Comparison of ENCODE assay signal across 9 cellular contexts in the genomic region with DNA sequence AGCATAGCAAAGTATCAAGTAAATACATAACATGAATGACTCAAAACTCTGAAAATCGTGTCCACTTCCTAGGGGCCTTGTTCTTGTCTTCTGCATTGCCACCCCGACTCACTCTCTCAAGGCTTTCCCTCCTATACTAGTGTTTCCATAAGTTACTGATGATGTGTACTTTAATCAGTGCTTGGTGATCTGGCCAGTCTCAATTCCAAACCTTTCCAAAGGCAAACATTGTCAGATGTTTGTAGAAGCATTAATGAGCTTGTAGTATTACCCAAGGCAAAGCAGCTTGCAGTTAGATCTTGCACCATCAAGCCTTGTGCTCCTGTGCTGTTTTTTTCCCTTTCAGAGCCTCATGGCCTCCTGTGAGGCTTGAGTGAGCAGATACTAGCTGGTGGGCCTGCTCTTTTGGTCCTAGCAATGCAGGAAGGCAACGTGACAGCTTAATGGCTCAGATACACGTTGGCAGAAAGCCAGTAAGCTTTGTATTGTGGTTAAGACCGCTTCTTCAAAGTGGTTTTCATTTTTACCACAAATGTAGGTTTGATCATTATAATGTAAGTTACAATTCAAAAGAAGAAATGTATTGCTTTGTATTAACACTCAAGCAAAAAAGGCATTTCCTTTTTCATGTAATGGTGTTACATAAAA. TPM values are rescaled to one million over a fixed set of nuclear protein-coding genes. Genes with fewer than 3 reads are reported as not detected.
DNase-seq lines count a peak whose midpoint lies in the region; ATAC-seq and TF ChIP-seq lines count a peak whose summit lies in the region.
"Had no signal": no experiment of that assay in that cellular context is flagged by ENCODE, and none has a peak within 500 bp of the region (broad histone marks: within the 10 kb centered on the region; RNA-seq: fewer than 3 reads in every experiment).

No MANE protein-coding gene starts in this region.

- H3K9me3 ChIP-seq in DOHH2 (ENCODE audit: control insufficient read depth, insufficient read depth, low read length) (no peaks in the 10 kb centered on the region), OCI-LY3 (ENCODE audit: insufficient read depth, low read length) (no peaks in the 10 kb centered on the region)
- H3K9me3 ChIP-seq: upper lobe of left lung had no signal

- TF ChIP-seq CTCF in DOHH2 (IDR thresholded peaks at IDR 0.05; ENCODE audit: low read depth, low read length, poor library complexity, severe bottlenecking) (no peak), OCI-LY3 (IDR thresholded peaks at IDR 0.05; ENCODE audit: low read depth, low read length) (no peak)

- H3K9me2 ChIP-seq in DOHH2 (replicated peaks; ENCODE audit: control insufficient read depth, low read length): no peaks in the 10 kb centered on the region

- DNase-seq in activated T-helper 2 cell treated with anti-CD3 and anti-CD28 coated beads, Interferon-gamma antibody, Interleukin-2, Interleukin-4, amounts not matched to agents 10 μg/mL and 5 μg/mL and 100 μg/mL, durations not matched to agents 14 hours and 24 hours and 36 hours (ENCODE audit: low spot score): peak; percentile 58
- DNase-seq in stimulated activated naive CD8-positive, alpha-beta T cell treated with anti-CD3 and anti-CD28 coated beads, Interleukin-15, amount 100 ng/mL, for 72 hours: peak; percentile 56 to 62
- no peak for DNase-seq in HPDE6-E6E7 (ENCODE audit: extremely low spot score)

- H3K36me3 ChIP-seq in DOHH2 (ENCODE audit: control insufficient read depth, low read length) (peaks cover 8% of the 10 kb centered on the region; the same call in 1 of the 2 replicates), OCI-LY3 (replicated peaks; ENCODE audit: low read depth, low read length) (peaks cover 37% of the 10 kb centered on the region)
- H3K36me3 ChIP-seq: upper lobe of left lung had no signal

- ATAC-seq in GM19468 (IDR thresholded peaks at IDR 0.05; ENCODE audit: extremely low read depth, unreplicated experiment) (peak; percentile 72), HG03558 (IDR thresholded peaks at IDR 0.05; ENCODE audit: extremely low read depth, unreplicated experiment) (peak; percentile 60)
- peak; percentile 92 for ATAC-seq in stimulated activated naive CD8-positive, alpha-beta T cell treated with anti-CD3 and anti-CD28 coated beads, Interleukin-15, amount 100 ng/mL, for 72 hours

- H3K27me3 Mint-ChIP-seq in activated T-helper 2 cell treated with anti-CD3 and anti-CD28 coated beads, Interferon-gamma antibody, Interleukin-2, Interleukin-4, amounts not matched to agents 10 μg/mL and 5 μg/mL and 100 μg/mL, durations not matched to agents 14 hours and 24 hours and 36 hours (ENCODE audit: low read depth): no peaks in the 10 kb centered on the region
- H3K27me3 Mint-ChIP-seq in stimulated activated naive CD8-positive, alpha-beta T cell treated with anti-CD3 and anti-CD28 coated beads, Interleukin-15, amount 100 ng/mL, for 72 hours: no peaks in the 10 kb centered on the region

- H2AFZ ChIP-seq in OCI-LY3 (ENCODE audit: low read depth, low read length): no peak overlapping the region

- H3K9ac ChIP-seq in OCI-LY3 (ENCODE audit: low read length): no peak overlapping the region

- H3K36me3 Mint-ChIP-seq in activated T-helper 2 cell treated with anti-CD3 and anti-CD28 coated beads, Interferon-gamma antibody, Interleukin-2, Interleukin-4, amounts not matched to agents 10 μg/mL and 5 μg/mL and 100 μg/mL, durations not matched to agents 14 hours and 24 hours and 36 hours (ENCODE audit: low read depth): peaks cover 68% of the 10 kb centered on the region

- peak overlapping the region; percentile 56 for H3K27ac Mint-ChIP-seq in activated T-helper 2 cell treated with anti-CD3 and anti-CD28 coated beads, Interferon-gamma antibody, Interleukin-2, Interleukin-4, amounts not matched to agents 10 μg/mL and 5 μg/mL and 100 μg/mL, durations not matched to agents 14 hours and 24 hours and 36 hours
- peak overlapping the region in 1 of 2 donors; percentile 12 for H3K27ac Mint-ChIP-seq in stimulated activated naive CD8-positive, alpha-beta T cell treated with anti-CD3 and anti-CD28 coated beads, Interleukin-15, amount 100 ng/mL, for 72 hours

- no peaks in the 10 kb centered on the region for H3K9me3 Mint-ChIP-seq in activated T-helper 2 cell treated with anti-CD3 and anti-CD28 coated beads, Interferon-gamma antibody, Interleukin-2, Interleukin-4, amounts not matched to agents 10 μg/mL and 5 μg/mL and 100 μg/mL, durations not matched to agents 14 hours and 24 hours and 36 hours
- H3K9me3 Mint-ChIP-seq in stimulated activated naive CD8-positive, alpha-beta T cell treated with anti-CD3 and anti-CD28 coated beads, Interleukin-15, amount 100 ng/mL, for 72 hours: no peaks in the 10 kb centered on the region

- peak overlapping the region; percentile 3 for H3K4me3 Mint-ChIP-seq in activated T-helper 2 cell treated with anti-CD3 and anti-CD28 coated beads, Interferon-gamma antibody, Interleukin-2, Interleukin-4, amounts not matched to agents 10 μg/mL and 5 μg/mL and 100 μg/mL, durations not matched to agents 14 hours and 24 hours and 36 hours (ENCODE audit: low read depth)
- peak overlapping the region; percentile 1 to 17 for H3K4me3 Mint-ChIP-seq in stimulated activated naive CD8-positive, alpha-beta T cell treated with anti-CD3 and anti-CD28 coated beads, Interleukin-15, amount 100 ng/mL, for 72 hours

- H3K4me3 ChIP-seq in DOHH2 (ENCODE audit: low read length): peak overlapping the region; percentile 50
- H3K4me3 ChIP-seq in OCI-LY3 (ENCODE audit: low read length): no peak overlapping the region
- H3K4me3 ChIP-seq: upper lobe of left lung had no signal

- intact Hi-C loops in activated T-helper 2 cell treated with anti-CD3 and anti-CD28 coated beads, Interferon-gamma antibody, Interleukin-2, Interleukin-4, amounts not matched to agents 10 μg/mL and 5 μg/mL and 100 μg/mL, durations not matched to agents 14 hours and 24 hours and 36 hours (cut with micrococcal nuclease): loop anchor here (1.0 to 5.0 kb wide), 5 partner anchors 10 to 295 kb away; no protein-coding TSS in a partner anchor

- peaks cover 9% of the 10 kb centered on the region for H3F3A ChIP-seq in DOHH2 (ENCODE audit: control insufficient read depth, insufficient read depth)

- peaks cover 72% of the 10 kb centered on the region for H3K4me1 Mint-ChIP-seq in activated T-helper 2 cell treated with anti-CD3 and anti-CD28 coated beads, Interferon-gamma antibody, Interleukin-2, Interleukin-4, amounts not matched to agents 10 μg/mL and 5 μg/mL and 100 μg/mL, durations not matched to agents 14 hours and 24 hours and 36 hours (ENCODE audit: low read depth)
- H3K4me1 Mint-ChIP-seq in stimulated activated naive CD8-positive, alpha-beta T cell treated with anti-CD3 and anti-CD28 coated beads, Interleukin-15, amount 100 ng/mL, for 72 hours: peaks cover 44% of the 10 kb centered on the region

- peak overlapping the region; percentile 73 for H3K4me2 ChIP-seq in DOHH2 (ENCODE audit: low read length)
- peak overlapping the region; percentile 12; the same call in 1 of the 2 replicates for H3K4me2 ChIP-seq in OCI-LY3 (ENCODE audit: low read length)

- H3K27ac ChIP-seq in DOHH2 (ENCODE audit: low read depth, low read length) (peak overlapping the region; percentile 51), OCI-LY3 (ENCODE audit: low read length) (no peak overlapping the region), layer of hippocampus (ENCODE audit: low read depth, low read length) (peak overlapping the region; percentile 10)
- H3K27ac ChIP-seq: upper lobe of left lung had no signal

- H3K4me1 ChIP-seq in DOHH2 (ENCODE audit: control insufficient read depth, low read length) (peaks cover 46% of the 10 kb centered on the region), OCI-LY3 (ENCODE audit: low read length) (peaks cover 39% of the 10 kb centered on the region)

- H3K27me3 ChIP-seq in DOHH2 (ENCODE audit: control insufficient read depth, low read length): no peaks in the 10 kb centered on the region
- H3K27me3 ChIP-seq in OCI-LY3 (ENCODE audit: low read depth, low read length): no peaks in the 10 kb centered on the region
- no peaks in the 10 kb centered on the region for H3K27me3 ChIP-seq in layer of hippocampus (ENCODE audit: control insufficient read depth, insufficient read depth, low read length)
- H3K27me3 ChIP-seq: upper lobe of left lung had no signal

- H4K20me1 ChIP-seq in DOHH2 (ENCODE audit: control insufficient read depth, insufficient read depth, low read depth, low read length) (peaks cover 47% of the 10 kb centered on the region), OCI-LY3 (ENCODE audit: insufficient read depth, low read length) (peaks cover 100% of the 10 kb centered on the region)

- peaks cover 95% of the 10 kb centered on the region for H3K79me2 ChIP-seq in DOHH2 (ENCODE audit: control insufficient read depth, low read length)
- peaks cover 97% of the 10 kb centered on the region for H3K79me2 ChIP-seq in OCI-LY3 (ENCODE audit: low read length)

RNA-seq across cellular contexts. Expression of a gene that starts 51.8 kb away (rescaled TPM):
- total RNA-seq in activated T-helper 2 cell treated with anti-CD3 and anti-CD28 coated beads, Interferon-gamma antibody, Interleukin-2, Interleukin-4, amounts not matched to agents 10 μg/mL and 5 μg/mL and 100 μg/mL, durations not matched to agents 14 hours and 24 hours and 36 hours: 527 and 540 TPM in 2 replicates
